ENCODE assay signal across 1 cellular context in genomic region chr3:134373942-134374790, GRCh38.
A peak's percentile ranks its signal among the peaks of the same experiment; 100 is the strongest.
TF ChIP-seq lines count a peak whose summit lies in the region.

TSS of gene AMOTL2 (minus strand) at chr3:134374447. CDS start at chr3:134371433, 3,014 bp downstream.

TF ChIP-seq in HepG2, 621 proteins besides CTCF, POLR2A, EP300 and RAD21 (continued from another document and continues in another):
- TF ChIP-seq, protein P1, sequence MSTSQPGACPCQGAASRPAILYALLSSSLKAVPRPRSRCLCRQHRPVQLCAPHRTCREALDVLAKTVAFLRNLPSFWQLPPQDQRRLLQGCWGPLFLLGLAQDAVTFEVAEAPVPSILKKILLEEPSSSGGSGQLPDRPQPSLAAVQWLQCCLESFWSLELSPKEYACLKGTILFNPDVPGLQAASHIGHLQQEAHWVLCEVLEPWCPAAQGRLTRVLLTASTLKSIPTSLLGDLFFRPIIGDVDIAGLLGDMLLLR (CRISPR knock-in tag; IDR thresholded peaks at IDR 0.05), result no peak
- TF ChIP-seq NFYB (CRISPR knock-in tag; IDR thresholded peaks at IDR 0.05) (no peak), CHCHD3 (CRISPR knock-in tag; IDR thresholded peaks at IDR 0.05) (no peak; the same call in 1 of the 2 replicates), ELK4 (CRISPR knock-in tag; IDR thresholded peaks at IDR 0.05; ENCODE audit: borderline replicate concordance) (no peak), ARNTL (CRISPR knock-in tag; IDR thresholded peaks at IDR 0.05) (no peak), NPAS2 (CRISPR knock-in tag; IDR thresholded peaks at IDR 0.05; ENCODE audit: borderline replicate concordance) (no peak), SOX6 (IDR thresholded peaks at IDR 0.05) (no peak), SOX6 (CRISPR knock-in tag; IDR thresholded peaks at IDR 0.05) (peak; percentile 90), KDM5B (CRISPR knock-in tag; IDR thresholded peaks at IDR 0.05; ENCODE audit: borderline replicate concordance) (peak; percentile 81), SMARCE1 (IDR thresholded peaks at IDR 0.05; ENCODE audit: borderline replicate concordance) (no peak), ZNF230 (CRISPR knock-in tag; IDR thresholded peaks at IDR 0.05) (no peak), STAT5B (CRISPR knock-in tag; IDR thresholded peaks at IDR 0.05) (no peak), HMGXB4 (CRISPR knock-in tag; IDR thresholded peaks at IDR 0.05; ENCODE audit: borderline replicate concordance in 1 of 2, low read depth in 1 of 2) (peak in 1 of 2 experiments; percentile 71; a peak in 2 of 4 replicates), FLYWCH1 (CRISPR knock-in tag; IDR thresholded peaks at IDR 0.05) (no peak), DMAP1 (CRISPR knock-in tag; IDR thresholded peaks at IDR 0.05) (peak; percentile 51; the same call in 1 of the 2 replicates), ZEB1 (IDR thresholded peaks at IDR 0.05; ENCODE audit: insufficient replicate concordance, low read depth) (peak; percentile 91), TP53 (CRISPR knock-in tag; conservative IDR thresholded peaks at IDR 0.05) (peak; percentile 76; the same call in 1 of the 2 replicates), ZXDC (CRISPR knock-in tag; IDR thresholded peaks at IDR 0.05) (peak; percentile 61; the same call in 1 of the 2 replicates), TCF12 (IDR thresholded peaks at IDR 0.05) (no peak), TCF12 (CRISPR knock-in tag; IDR thresholded peaks at IDR 0.05) (0 out of 2 replicates have a peak, but pooled peaks have one; percentile 73), SRY (CRISPR knock-in tag; IDR thresholded peaks at IDR 0.05) (0 out of 2 replicates have a peak, but pooled peaks have one; percentile 29), GZF1 (CRISPR knock-in tag; IDR thresholded peaks at IDR 0.05) (no peak), RFX1 (IDR thresholded peaks at IDR 0.05) (no peak), ZKSCAN1 (IDR thresholded peaks at IDR 0.05; ENCODE audit: low read length) (0 out of 2 replicates have a peak, but pooled peaks have one; percentile 36), DZIP1 (CRISPR knock-in tag; IDR thresholded peaks at IDR 0.05) (0 out of 2 replicates have a peak, but pooled peaks have one; percentile 56), PAX8 (CRISPR knock-in tag; IDR thresholded peaks at IDR 0.05; ENCODE audit: borderline replicate concordance) (no peak), NFIC (IDR thresholded peaks at IDR 0.05; ENCODE audit: low read length) (0 out of 2 replicates have a peak, but pooled peaks have one; percentile 45), FUBP1 (CRISPR knock-in tag; IDR thresholded peaks at IDR 0.05; ENCODE audit: borderline replicate concordance) (no peak), KAT7 (CRISPR knock-in tag; IDR thresholded peaks at IDR 0.05; ENCODE audit: borderline replicate concordance) (no peak; the same call in 1 of the 2 replicates), FOXO1 (CRISPR knock-in tag; IDR thresholded peaks at IDR 0.05) (peak; percentile 64), MAFK (conservative IDR thresholded peaks at IDR 0.05 in 1 of 2, IDR thresholded peaks at IDR 0.05 in 1 of 2; ENCODE audit: low read length in 2 of 2) (no peak), RNF2 (conservative IDR thresholded peaks at IDR 0.05; ENCODE audit: low read depth) (no peak), ZNF232 (CRISPR knock-in tag; IDR thresholded peaks at IDR 0.05; ENCODE audit: borderline replicate concordance) (peak; percentile 81; the same call in 1 of the 2 replicates), SNAI1 (CRISPR knock-in tag; IDR thresholded peaks at IDR 0.05; ENCODE audit: borderline replicate concordance) (0 out of 2 replicates have a peak, but pooled peaks have one; percentile 9), SP5 (CRISPR knock-in tag; IDR thresholded peaks at IDR 0.05; ENCODE audit: borderline replicate concordance, low read depth) (peak; percentile 99), JARID2 (CRISPR knock-in tag; IDR thresholded peaks at IDR 0.05; ENCODE audit: insufficient replicate concordance) (no peak), ZNF44 (CRISPR knock-in tag; IDR thresholded peaks at IDR 0.05) (no peak), ARNT (IDR thresholded peaks at IDR 0.05) (no peak), ZSCAN5A (CRISPR knock-in tag; IDR thresholded peaks at IDR 0.05; ENCODE audit: borderline replicate concordance) (0 out of 2 replicates have a peak, but pooled peaks have one; percentile 29), MEIS1 (CRISPR knock-in tag; IDR thresholded peaks at IDR 0.05; ENCODE audit: borderline replicate concordance) (no peak), SKI (IDR thresholded peaks at IDR 0.05; ENCODE audit: partially characterized antibody) (peak; percentile 57)
- TF ChIP-seq, protein P2, sequence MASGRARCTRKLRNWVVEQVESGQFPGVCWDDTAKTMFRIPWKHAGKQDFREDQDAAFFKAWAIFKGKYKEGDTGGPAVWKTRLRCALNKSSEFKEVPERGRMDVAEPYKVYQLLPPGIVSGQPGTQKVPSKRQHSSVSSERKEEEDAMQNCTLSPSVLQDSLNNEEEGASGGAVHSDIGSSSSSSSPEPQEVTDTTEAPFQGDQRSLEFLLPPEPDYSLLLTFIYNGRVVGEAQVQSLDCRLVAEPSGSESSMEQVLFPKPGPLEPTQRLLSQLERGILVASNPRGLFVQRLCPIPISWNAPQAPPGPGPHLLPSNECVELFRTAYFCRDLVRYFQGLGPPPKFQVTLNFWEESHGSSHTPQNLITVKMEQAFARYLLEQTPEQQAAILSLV (CRISPR knock-in tag; IDR thresholded peaks at IDR 0.05; ENCODE audit: borderline replicate concordance), result peak; percentile 63; the same call in 1 of the 2 replicates
- TF ChIP-seq, protein P3, sequence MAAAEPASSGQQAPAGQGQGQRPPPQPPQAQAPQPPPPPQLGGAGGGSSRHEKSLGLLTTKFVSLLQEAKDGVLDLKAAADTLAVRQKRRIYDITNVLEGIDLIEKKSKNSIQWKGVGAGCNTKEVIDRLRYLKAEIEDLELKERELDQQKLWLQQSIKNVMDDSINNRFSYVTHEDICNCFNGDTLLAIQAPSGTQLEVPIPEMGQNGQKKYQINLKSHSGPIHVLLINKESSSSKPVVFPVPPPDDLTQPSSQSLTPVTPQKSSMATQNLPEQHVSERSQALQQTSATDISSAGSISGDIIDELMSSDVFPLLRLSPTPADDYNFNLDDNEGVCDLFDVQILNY (CRISPR knock-in tag; conservative IDR thresholded peaks at IDR 0.05), result peak; percentile 85
- TF ChIP-seq, protein P4, sequence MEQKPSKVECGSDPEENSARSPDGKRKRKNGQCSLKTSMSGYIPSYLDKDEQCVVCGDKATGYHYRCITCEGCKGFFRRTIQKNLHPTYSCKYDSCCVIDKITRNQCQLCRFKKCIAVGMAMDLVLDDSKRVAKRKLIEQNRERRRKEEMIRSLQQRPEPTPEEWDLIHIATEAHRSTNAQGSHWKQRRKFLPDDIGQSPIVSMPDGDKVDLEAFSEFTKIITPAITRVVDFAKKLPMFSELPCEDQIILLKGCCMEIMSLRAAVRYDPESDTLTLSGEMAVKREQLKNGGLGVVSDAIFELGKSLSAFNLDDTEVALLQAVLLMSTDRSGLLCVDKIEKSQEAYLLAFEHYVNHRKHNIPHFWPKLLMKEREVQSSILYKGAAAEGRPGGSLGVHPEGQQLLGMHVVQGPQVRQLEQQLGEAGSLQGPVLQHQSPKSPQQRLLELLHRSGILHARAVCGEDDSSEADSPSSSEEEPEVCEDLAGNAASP (CRISPR knock-in tag; IDR thresholded peaks at IDR 0.05; ENCODE audit: borderline replicate concordance), result peak; percentile 69; the same call in 1 of the 2 replicates
- TF ChIP-seq, protein P5, sequence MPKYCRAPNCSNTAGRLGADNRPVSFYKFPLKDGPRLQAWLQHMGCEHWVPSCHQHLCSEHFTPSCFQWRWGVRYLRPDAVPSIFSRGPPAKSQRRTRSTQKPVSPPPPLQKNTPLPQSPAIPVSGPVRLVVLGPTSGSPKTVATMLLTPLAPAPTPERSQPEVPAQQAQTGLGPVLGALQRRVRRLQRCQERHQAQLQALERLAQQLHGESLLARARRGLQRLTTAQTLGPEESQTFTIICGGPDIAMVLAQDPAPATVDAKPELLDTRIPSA (CRISPR knock-in tag; IDR thresholded peaks at IDR 0.05; ENCODE audit: borderline replicate concordance), result peak; percentile 75; the same call in 1 of the 2 replicates
